13 cellular contexts compared by ENCODE assay signal in the genomic region with DNA sequence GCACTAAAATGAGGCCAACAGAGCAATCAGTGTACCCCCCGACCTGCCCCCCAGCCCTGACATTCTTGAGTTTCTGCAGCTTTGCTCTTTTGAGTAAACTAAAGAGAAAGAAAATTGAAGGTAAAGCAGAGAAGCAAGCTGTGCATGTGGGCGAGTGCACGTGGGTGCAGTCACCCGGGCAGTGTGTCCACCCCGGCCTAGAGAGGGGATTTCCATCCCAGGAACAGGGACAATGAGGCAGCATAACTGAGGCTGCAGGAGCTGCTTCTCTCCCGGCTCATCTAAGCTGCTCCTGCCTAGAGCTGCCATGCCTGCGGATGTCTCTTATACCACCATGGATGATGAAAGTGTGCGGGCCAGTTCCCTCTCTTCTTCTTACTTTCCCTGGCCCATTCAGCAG. TPM values are rescaled to one million over a fixed set of nuclear protein-coding genes. Genes with fewer than 3 reads are reported as not detected.
A peak's percentile ranks its signal among the peaks of the same experiment; 100 is the strongest.
DNase-seq lines count a peak whose midpoint lies in the region; ATAC-seq and TF ChIP-seq lines count a peak whose summit lies in the region.
"Had no signal": no experiment of that assay in that cellular context is flagged by ENCODE, and none has a peak within 500 bp of the region (broad histone marks: within the 10 kb centered on the region; RNA-seq: fewer than 3 reads in every experiment).

No MANE protein-coding gene starts in this region.

- H3K4me3 Mint-ChIP-seq in CD8-positive, alpha-beta memory T cell = peak overlapping the region; percentile 72 to 91 (median 88)
- H3K4me3 Mint-ChIP-seq: mesothelial cell of epicardium had no signal

- POLR2A ChIA-PET in AG04450 (lab: Yijun Ruan, JAX) = interaction anchor here (0.8 to 4.6 kb wide), 6 partner anchors 10 to 35 kb away, joined by 3 to 52 read pairs (median 4); a partner anchor contains a TSS
- POLR2A ChIA-PET in CD8-positive, alpha-beta memory T cell (lab: Charles Lee) = no interaction called here

- H3K27me3 Mint-ChIP-seq in CD8-positive, alpha-beta memory T cell = peaks cover 0 to 1% of the 10 kb centered on the region in 2 donors

- no peaks in the 10 kb centered on the region for H3K9me3 Mint-ChIP-seq in CD8-positive, alpha-beta memory T cell
- no peaks in the 10 kb centered on the region for H3K9me3 Mint-ChIP-seq in activated naive CD4-positive, alpha-beta T cell treated with anti-CD3 and anti-CD28 coated beads, Interleukin-2, amount 50 U/mL, for 72 hours
- H3K9me3 Mint-ChIP-seq: mesothelial cell of epicardium had no signal

- peak overlapping the region; percentile 91 for H3K27ac ChIP-seq in AG04450 (ENCODE audit: low read depth, low read length)
- H3K27ac ChIP-seq in CD8-positive, alpha-beta memory T cell (ENCODE audit: low read depth, low read length) = no peak overlapping the region
- H3K27ac ChIP-seq: KMS-11 had no signal

- no peak for DNase-seq in AG04450 (ENCODE audit: low read depth, low spot score)
- DNase-seq in CD8-positive, alpha-beta memory T cell = no peak
- DNase-seq in activated naive CD4-positive, alpha-beta T cell treated with anti-CD3 and anti-CD28 coated beads, Interleukin-2, amount 50 U/mL, for 72 hours (ENCODE audit: low spot score in 2 of 2) = no peak
- DNase-seq in foreskin fibroblast = no peak
- DNase-seq in NCI-H146 treated with DMSO at 0.1 percent for 48 hours (lab: John Stamatoyannopoulos, UW; ENCODE audit: unreplicated experiment) = no peak
- no peak for DNase-seq in NAMALWA (ENCODE audit: low spot score)
- DNase-seq: activated gamma-delta T cell, NCI-H187, SHP77 had no signal

- peaks cover 0 to 10% (median 2%) of the 10 kb centered on the region in 3 donors for H3K36me3 Mint-ChIP-seq in CD8-positive, alpha-beta memory T cell
- peaks cover 0 to 15% of the 10 kb centered on the region in 2 donors for H3K36me3 Mint-ChIP-seq in activated naive CD4-positive, alpha-beta T cell treated with anti-CD3 and anti-CD28 coated beads, Interleukin-2, amount 50 U/mL, for 72 hours
- H3K36me3 Mint-ChIP-seq: mesothelial cell of epicardium had no signal

- no peak for ATAC-seq in activated naive CD4-positive, alpha-beta T cell treated with anti-CD3 and anti-CD28 coated beads, Interleukin-2, amount 50 U/mL, for 72 hours
- no peak for ATAC-seq in GM18502 (IDR thresholded peaks at IDR 0.05; ENCODE audit: poor library complexity, unreplicated experiment)

- peaks cover 45% of the 10 kb centered on the region for H3K4me1 ChIP-seq in CD8-positive, alpha-beta memory T cell (ENCODE audit: insufficient read depth, low read length)
- peaks cover 61% of the 10 kb centered on the region for H3K4me1 ChIP-seq in mononuclear cell (ENCODE audit: insufficient read depth, low read length)

- no peaks in the 10 kb centered on the region for H3K36me3 ChIP-seq in CD8-positive, alpha-beta memory T cell (ENCODE audit: insufficient read depth, low read length)

- no peak for TF ChIP-seq CTCF in AG04450 (IDR thresholded peaks at IDR 0.05; ENCODE audit: low read depth, low read length)
- no peak for TF ChIP-seq CTCF in foreskin fibroblast (IDR thresholded peaks at IDR 0.05; ENCODE audit: low read depth, low read length)

- H3K27me3 ChIP-seq in AG04450 (ENCODE audit: control insufficient read depth, insufficient read depth, low read length) (no peaks in the 10 kb centered on the region), mononuclear cell (ENCODE audit: insufficient read depth, low read length) (peaks cover 14% of the 10 kb centered on the region)
- H3K27me3 ChIP-seq in CD8-positive, alpha-beta memory T cell (ENCODE audit: insufficient read depth, low read length, poor library complexity, severe bottlenecking) = no peaks in the 10 kb centered on the region

- CTCF ChIA-PET in AG04450 (lab: Charles Lee) = interaction anchor here (0.7 kb wide), 1 partner anchor 14 kb away, joined by 7 read pairs; no protein-coding TSS in a partner anchor
- CTCF ChIA-PET in CD8-positive, alpha-beta memory T cell (lab: Charles Lee) = interaction anchor here (1.2 to 3.2 kb wide), 4 partner anchors 9 to 40 kb away, joined by 3 to 11 read pairs (median 4); a partner anchor contains a TSS

- H3K4me3 ChIP-seq in AG04450 (ENCODE audit: low read depth, low read length) (0 out of 2 replicates have a peak overlapping the region, but pooled peaks have one; percentile 1), mononuclear cell (ENCODE audit: low read length) (peak overlapping the region; percentile 32), foreskin fibroblast (ENCODE audit: low read depth in 1 of 2, low read length in 2 of 2) (no peak overlapping the region)
- H3K4me3 ChIP-seq in CD8-positive, alpha-beta memory T cell (ENCODE audit: low read length) = peak overlapping the region; percentile 63

- peak overlapping the region; percentile 41 to 98 (median 94) for H3K27ac Mint-ChIP-seq in CD8-positive, alpha-beta memory T cell
- H3K27ac Mint-ChIP-seq in activated naive CD4-positive, alpha-beta T cell treated with anti-CD3 and anti-CD28 coated beads, Interleukin-2, amount 50 U/mL, for 72 hours = peak overlapping the region; percentile 84
- H3K27ac Mint-ChIP-seq: mesothelial cell of epicardium had no signal

- peaks cover 49 to 64% (median 58%) of the 10 kb centered on the region in 3 donors for H3K4me1 Mint-ChIP-seq in CD8-positive, alpha-beta memory T cell

- no peaks in the 10 kb centered on the region for H3K9me3 ChIP-seq in AG04450 (ENCODE audit: control insufficient read depth, insufficient read depth, low read length)
- no peaks in the 10 kb centered on the region for H3K9me3 ChIP-seq in CD8-positive, alpha-beta memory T cell (ENCODE audit: low read length)
- H3K9me3 ChIP-seq in mononuclear cell (ENCODE audit: low read depth, low read length) = no peaks in the 10 kb centered on the region

RNA-seq across cellular contexts. Expression of a gene that starts 16.8 kb away (rescaled TPM):
- polyA plus RNA-seq in AG04450 (2011; rRNA removed) = 36.8 and 41.0 TPM in 2 replicates
- polyA minus RNA-seq in AG04450 (2011; rRNA and poly(A)+ RNA removed) = 56.9 and 69.4 TPM in 2 replicates
- total RNA-seq in CD8-positive, alpha-beta memory T cell = 1 to 10 TPM; 3.7 TPM
- 5.6 TPM for polyA plus RNA-seq in CD8-positive, alpha-beta memory T cell
- 1 to 10 TPM; 5.1 to 6.5 TPM for total RNA-seq in activated naive CD4-positive, alpha-beta T cell treated with anti-CD3 and anti-CD28 coated beads, Interleukin-2, amount 50 U/mL, for 72 hours
- total RNA-seq in mononuclear cell = 13.4 TPM

RNA-seq across cellular contexts. Expression of a gene that starts 36.4 kb away (rescaled TPM):
- 70.9 and 74.4 TPM in 2 replicates for polyA plus RNA-seq in AG04450 (2011; rRNA removed)
- 104 and 106 TPM in 2 replicates for polyA minus RNA-seq in AG04450 (2011; rRNA and poly(A)+ RNA removed)
- 10 to 100 TPM; 54.2 to 54.7 TPM for total RNA-seq in CD8-positive, alpha-beta memory T cell
- polyA plus RNA-seq in CD8-positive, alpha-beta memory T cell = 37.0 TPM
- 10 to 100 TPM; 68.5 to 88.7 TPM for total RNA-seq in activated naive CD4-positive, alpha-beta T cell treated with anti-CD3 and anti-CD28 coated beads, Interleukin-2, amount 50 U/mL, for 72 hours
- 32.6 TPM for total RNA-seq in mononuclear cell

RNA-seq across cellular contexts. Expression of a gene that starts 36.9 kb away (rescaled TPM):
- polyA plus RNA-seq in AG04450 (2011; rRNA removed) = 28.5 and 31.0 TPM in 2 replicates
- polyA minus RNA-seq in AG04450 (2011; rRNA and poly(A)+ RNA removed) = 23.4 and 24.1 TPM in 2 replicates
- total RNA-seq in CD8-positive, alpha-beta memory T cell = 10 to 100 TPM; 49.2 to 50.8 TPM
- polyA plus RNA-seq in CD8-positive, alpha-beta memory T cell = 1.7 TPM
- total RNA-seq in activated naive CD4-positive, alpha-beta T cell treated with anti-CD3 and anti-CD28 coated beads, Interleukin-2, amount 50 U/mL, for 72 hours = 100 to 1,000 TPM in 1 of 2 donors, 10 to 100 TPM in 1; 93.0 to 130 TPM
- 3.0 TPM for total RNA-seq in mononuclear cell

RNA-seq across cellular contexts. Expression of a gene that starts 39.5 kb away (rescaled TPM):
- polyA plus RNA-seq in AG04450 (2011; rRNA removed) = 147 TPM in 2 replicates
- 68.2 and 73.1 TPM in 2 replicates for polyA minus RNA-seq in AG04450 (2011; rRNA and poly(A)+ RNA removed)
- 10 to 100 TPM; 82.5 to 85.1 TPM for total RNA-seq in CD8-positive, alpha-beta memory T cell
- 121 TPM for polyA plus RNA-seq in CD8-positive, alpha-beta memory T cell
- total RNA-seq in activated naive CD4-positive, alpha-beta T cell treated with anti-CD3 and anti-CD28 coated beads, Interleukin-2, amount 50 U/mL, for 72 hours = 10 to 100 TPM; 75.8 to 85.5 TPM
- 49.7 TPM for total RNA-seq in mononuclear cell

Comparison
In these comparisons a context has a peak if more than half of its experiments do, and no peak if none do; other contexts are left out.
1. H3K4me3 ChIP-seq: peak in AG04450 (single experiment), CD8-positive, alpha-beta memory T cell (single experiment) and mononuclear cell (single experiment); none in foreskin fibroblast (0 of 2).
2. RNA of a gene that starts 36.9 kb away (total RNA-seq): 93.0 to 130 TPM in activated naive CD4-positive, alpha-beta T cell treated with anti-CD3 and anti-CD28 coated beads, Interleukin-2, amount 50 U/mL, for 72 hours and 49.2 to 50.8 TPM in CD8-positive, alpha-beta memory T cell; 3.0 TPM in mononuclear cell (single experiment); every median in the first group is over 10 times any median in the second.